25 cellular contexts compared by ENCODE assay signal in genomic region chr19:31416548-31416947, GRCh38.
"Had no signal": no experiment of that assay in that cellular context is flagged by ENCODE, and none has a peak within 500 bp of the region (broad histone marks: within the 10 kb centered on the region; RNA-seq: fewer than 3 reads in every experiment).

No MANE protein-coding gene starts in this region.

- H3K4me3 ChIP-seq: coronary artery, esophagus squamous epithelium, heart right ventricle, lung, psoas muscle, sigmoid colon, stomach, thyroid gland had no signal

- ATAC-seq: heart right ventricle; left lobe of liver; naive thymus-derived CD8-positive, alpha-beta T cell; psoas muscle; right cardiac atrium; stimulated activated effector memory CD8-positive, alpha-beta T cell treated with anti-CD3 and anti-CD28 coated beads, Interleukin-12 subunit alpha, Interleukin-12 subunit beta, amount 100 ng/mL, for 72 hours had no signal

- H3K27me3 ChIP-seq: esophagus squamous epithelium, sigmoid colon, thyroid gland had no signal

- H3K4me1 Mint-ChIP-seq: immature natural killer cell; naive thymus-derived CD8-positive, alpha-beta T cell; stimulated activated effector memory CD8-positive, alpha-beta T cell treated with anti-CD3 and anti-CD28 coated beads, Interleukin-12 subunit alpha, Interleukin-12 subunit beta, amount 100 ng/mL, for 72 hours had no signal

- H3K36me3 ChIP-seq: esophagus squamous epithelium, heart right ventricle, sigmoid colon, stomach, thyroid gland had no signal

- H3K4me1 ChIP-seq: esophagus squamous epithelium, heart right ventricle, psoas muscle, sigmoid colon, stomach, thyroid gland had no signal

- H3K36me3 Mint-ChIP-seq: immature natural killer cell; naive thymus-derived CD8-positive, alpha-beta T cell; stimulated activated effector memory CD8-positive, alpha-beta T cell treated with anti-CD3 and anti-CD28 coated beads, Interleukin-12 subunit alpha, Interleukin-12 subunit beta, amount 100 ng/mL, for 72 hours had no signal

- H3K9me3 ChIP-seq: esophagus squamous epithelium, heart right ventricle, psoas muscle, sigmoid colon, stomach, thyroid gland had no signal

- H3K27ac Mint-ChIP-seq: immature natural killer cell; naive thymus-derived CD8-positive, alpha-beta T cell; nephron progenitor cell; stimulated activated effector memory CD8-positive, alpha-beta T cell treated with anti-CD3 and anti-CD28 coated beads, Interleukin-12 subunit alpha, Interleukin-12 subunit beta, amount 100 ng/mL, for 72 hours had no signal

- H3K4me3 Mint-ChIP-seq: immature natural killer cell; naive thymus-derived CD8-positive, alpha-beta T cell; nephron progenitor cell; stimulated activated effector memory CD8-positive, alpha-beta T cell treated with anti-CD3 and anti-CD28 coated beads, Interleukin-12 subunit alpha, Interleukin-12 subunit beta, amount 100 ng/mL, for 72 hours had no signal

- H3K27ac ChIP-seq: coronary artery, esophagus squamous epithelium, heart right ventricle, psoas muscle, sigmoid colon, stomach, thyroid gland had no signal

- H3K9me3 Mint-ChIP-seq: immature natural killer cell; naive thymus-derived CD8-positive, alpha-beta T cell; nephron progenitor cell; stimulated activated effector memory CD8-positive, alpha-beta T cell treated with anti-CD3 and anti-CD28 coated beads, Interleukin-12 subunit alpha, Interleukin-12 subunit beta, amount 100 ng/mL, for 72 hours had no signal

- DNase-seq: dermis blood vessel endothelial cell; effector memory CD4-positive, alpha-beta T cell; erythroblast; esophagus squamous epithelium; foreskin melanocyte; glutamatergic neuron; heart right ventricle; hippocampal formation; immature natural killer cell; naive thymus-derived CD8-positive, alpha-beta T cell; nephron progenitor cell; nucleus accumbens; psoas muscle; right cardiac atrium; sigmoid colon; stimulated activated CD4-positive, alpha-beta T cell treated with anti-CD3 and anti-CD28 coated beads, Interleukin-2, amount 100 ng/mL, for 24 hours; stimulated activated CD4-positive, alpha-beta T cell treated with anti-CD3 and anti-CD28 coated beads, Interleukin-4, amount 100 ng/mL, for 24 hours; stimulated activated naive CD4-positive, alpha-beta T cell treated with Interleukin-2 at 50 U/mL for 16 hours; stomach; thyroid gland; trophoblast cell had no signal
